Comparison of ENCODE assay signal across 5 cellular contexts in the genomic region with DNA sequence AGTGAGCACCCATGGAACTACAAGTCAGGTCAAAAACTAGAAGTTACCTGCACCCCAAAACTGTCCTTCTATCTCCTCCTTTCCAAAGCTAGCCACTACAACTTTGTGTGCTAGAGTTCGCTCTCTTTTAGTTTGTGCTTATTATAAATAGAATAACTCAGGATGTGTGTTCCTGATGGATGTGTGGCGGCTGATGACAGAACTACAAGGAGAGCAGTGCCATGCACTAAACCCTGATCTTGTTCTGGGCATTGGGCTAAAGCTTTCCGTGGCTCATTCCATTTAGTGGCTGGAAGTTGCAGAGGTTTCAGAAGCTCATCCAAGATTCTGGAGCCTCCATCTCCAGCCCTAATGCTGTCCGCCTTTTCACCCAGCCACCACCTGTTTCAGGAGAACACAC. TPM values are rescaled to one million over a fixed set of nuclear protein-coding genes. Genes with fewer than 3 reads are reported as not detected.
"Had no signal": no experiment of that assay in that cellular context is flagged by ENCODE, and none has a peak within 500 bp of the region (broad histone marks: within the 10 kb centered on the region; RNA-seq: fewer than 3 reads in every experiment).

No MANE protein-coding gene starts in this region.

RNA-seq across cellular contexts. Expression of a gene that starts 37.7 kb away (rescaled TPM):
- total RNA-seq: M059J, PC-3, Peyer's patch, SJSA1 had no signal
- polyA plus RNA-seq: SK-N-SH had no signal
